In genomic region chr19:46191356-46191755, GRCh38 we compare ENCODE assay signal across 31 cellular contexts. TPM values are rescaled to one million over a fixed set of nuclear protein-coding genes. Genes with fewer than 3 reads are reported as not detected.
"Had no signal": no experiment of that assay in that cellular context is flagged by ENCODE, and none has a peak within 500 bp of the region (broad histone marks: within the 10 kb centered on the region; RNA-seq: fewer than 3 reads in every experiment).

No MANE protein-coding gene starts in this region.

- H3K4me3 Mint-ChIP-seq: naive thymus-derived CD4-positive, alpha-beta T cell; nephron progenitor cell; stimulated activated memory B cell treated with anti-CD40 and anti-IgM and Interleukin-4, amounts not matched to agents 10 μg/mL and 1 μg/mL and 100 μg/mL, for 72 hours; stimulated activated naive CD8-positive, alpha-beta T cell treated with anti-CD3 and anti-CD28 coated beads, Interleukin-15, amount 100 ng/mL, for 72 hours had no signal

- FAIRE-seq: urothelium cell line had no signal

- H3K9me3 Mint-ChIP-seq: naive thymus-derived CD4-positive, alpha-beta T cell; nephron progenitor cell; stimulated activated memory B cell treated with anti-CD40 and anti-IgM and Interleukin-4, amounts not matched to agents 10 μg/mL and 1 μg/mL and 100 μg/mL, for 72 hours; stimulated activated naive CD8-positive, alpha-beta T cell treated with anti-CD3 and anti-CD28 coated beads, Interleukin-15, amount 100 ng/mL, for 72 hours had no signal

- ATAC-seq: heart left ventricle; left colon; psoas muscle; sciatic nerve; stimulated activated memory B cell treated with anti-CD40 and anti-IgM and Interleukin-4, amounts not matched to agents 10 μg/mL and 1 μg/mL and 100 μg/mL, for 72 hours; stimulated activated naive CD8-positive, alpha-beta T cell treated with anti-CD3 and anti-CD28 coated beads, Interleukin-15, amount 100 ng/mL, for 72 hours had no signal

- H3K9me3 ChIP-seq: heart left ventricle, neutrophil, psoas muscle, spleen, testis, tibial nerve had no signal

- H3K4me1 Mint-ChIP-seq: naive thymus-derived CD4-positive, alpha-beta T cell; nephron progenitor cell; stimulated activated memory B cell treated with anti-CD40 and anti-IgM and Interleukin-4, amounts not matched to agents 10 μg/mL and 1 μg/mL and 100 μg/mL, for 72 hours; stimulated activated naive CD8-positive, alpha-beta T cell treated with anti-CD3 and anti-CD28 coated beads, Interleukin-15, amount 100 ng/mL, for 72 hours had no signal

- DNase-seq: cortex of kidney; dorsolateral prefrontal cortex; effector CD8-positive, alpha-beta T cell; foreskin melanocyte; heart left ventricle; hippocampal formation; left colon; naive thymus-derived CD4-positive, alpha-beta T cell; nephron progenitor cell; psoas muscle; retina; spleen; stimulated activated CD4-positive, alpha-beta T cell treated with anti-CD3 and anti-CD28 coated beads, Interleukin-15, amount 100 ng/mL, for 24 hours; stimulated activated CD4-positive, alpha-beta T cell treated with anti-CD3 and anti-CD28 coated beads, Interleukin-1b, Interleukin-23, amount 100 ng/mL, for 48 hours; stimulated activated CD4-positive, alpha-beta T cell treated with anti-CD3 and anti-CD28 coated beads, Interleukin-4, amount 100 ng/mL, for 24 hours; stimulated activated naive CD8-positive, alpha-beta T cell treated with anti-CD3 and anti-CD28 coated beads, Interleukin-15, amount 100 ng/mL, for 72 hours; testis had no signal

- H3K36me3 ChIP-seq: heart left ventricle, neutrophil, spleen, tibial nerve had no signal

- H3K27ac ChIP-seq: dorsolateral prefrontal cortex, heart left ventricle, neutrophil, psoas muscle, spleen, testis, tibial nerve had no signal

- H3K4me3 ChIP-seq: dorsolateral prefrontal cortex, heart left ventricle, psoas muscle, spleen, testis, tibial nerve had no signal

- H3K4me1 ChIP-seq: psoas muscle had no signal

- H3K36me3 Mint-ChIP-seq: naive thymus-derived CD4-positive, alpha-beta T cell; stimulated activated memory B cell treated with anti-CD40 and anti-IgM and Interleukin-4, amounts not matched to agents 10 μg/mL and 1 μg/mL and 100 μg/mL, for 72 hours had no signal

- H3K27me3 ChIP-seq: testis had no signal

- H3K27ac Mint-ChIP-seq: naive thymus-derived CD4-positive, alpha-beta T cell; nephron progenitor cell; stimulated activated memory B cell treated with anti-CD40 and anti-IgM and Interleukin-4, amounts not matched to agents 10 μg/mL and 1 μg/mL and 100 μg/mL, for 72 hours; stimulated activated naive CD8-positive, alpha-beta T cell treated with anti-CD3 and anti-CD28 coated beads, Interleukin-15, amount 100 ng/mL, for 72 hours had no signal

RNA-seq across cellular contexts. Expression of gene IGFL1, which starts 38.2 kb away (rescaled TPM):
- total RNA-seq: glomerular endothelial cell; heart left ventricle; kidney epithelial cell; left colon; liver; lung microvascular endothelial cell; mesenteric fat pad; mononuclear cell; naive thymus-derived CD4-positive, alpha-beta T cell; osteoblast; psoas muscle; sciatic nerve; skeletal muscle tissue; spleen; subcutaneous adipose tissue; tibial nerve had no signal
- polyA plus RNA-seq: heart left ventricle; liver; naive thymus-derived CD4-positive, alpha-beta T cell; psoas muscle; spleen had no signal

RNA-seq across cellular contexts. Expression of gene IGFL2, which starts 43.3 kb away (rescaled TPM):
- total RNA-seq: glomerular endothelial cell, kidney epithelial cell, left colon, lung microvascular endothelial cell, mesenteric fat pad, mononuclear cell, osteoblast, psoas muscle, skeletal muscle tissue, spleen, subcutaneous adipose tissue had no signal
- polyA plus RNA-seq: heart left ventricle; liver; naive thymus-derived CD4-positive, alpha-beta T cell; psoas muscle; spleen had no signal
